ENCODE assay signal across 8 cellular contexts in the genomic region with DNA sequence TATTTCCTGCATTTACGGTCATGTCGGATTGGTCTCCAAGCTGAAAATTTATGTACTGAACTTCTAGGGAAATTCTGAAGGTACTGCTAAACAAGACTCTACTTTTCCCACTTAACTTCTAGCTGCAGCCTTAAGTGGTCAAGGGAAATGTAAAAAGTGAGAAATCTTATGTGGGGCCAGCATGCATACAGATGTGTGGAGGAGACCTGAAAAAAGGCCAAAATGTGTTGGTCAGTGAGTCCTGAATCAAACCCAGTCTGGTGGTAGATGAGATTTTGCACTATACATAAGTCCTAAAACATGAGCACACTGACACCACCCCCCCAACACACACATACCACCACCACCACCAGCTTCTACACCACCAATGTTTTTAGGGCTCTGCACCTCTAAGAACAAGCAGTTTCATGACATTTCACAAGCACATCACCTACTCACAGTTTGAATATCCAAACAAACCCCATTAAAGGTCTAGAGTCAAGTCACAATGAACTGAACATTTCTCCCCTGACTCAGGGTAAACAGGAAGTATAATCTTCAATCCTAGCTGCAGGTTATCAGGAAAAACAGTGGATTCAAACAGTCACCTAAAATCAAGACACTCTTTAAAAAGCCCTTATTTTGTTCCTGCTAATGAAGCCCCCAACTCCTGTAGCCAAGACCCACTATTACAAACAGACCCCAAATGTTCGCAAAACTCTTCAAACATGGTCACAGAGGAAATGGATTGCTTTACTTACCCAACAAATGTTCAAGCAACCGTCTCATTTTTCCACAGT. TPM values are rescaled to one million over a fixed set of nuclear protein-coding genes. Genes with fewer than 3 reads are reported as not detected.
A peak's percentile ranks its signal among the peaks of the same experiment; 100 is the strongest.
DNase-seq lines count a peak whose midpoint lies in the region; ATAC-seq and TF ChIP-seq lines count a peak whose summit lies in the region.

No MANE protein-coding gene starts in this region.

- peak overlapping the region; percentile 96 to 99 for H3K27ac Mint-ChIP-seq in effector memory CD8-positive, alpha-beta T cell

- no peak for DNase-seq in GM12865 (ENCODE audit: low read depth)
- DNase-seq in OCI-M1 (lab: John Stamatoyannopoulos, UW), result peak; percentile 72
- no peak for DNase-seq in effector memory CD8-positive, alpha-beta T cell
- DNase-seq in prostate gland (ENCODE audit: low spot score), result no peak
- DNase-seq in NCI-H2029 (lab: John Stamatoyannopoulos, UW), result no peak
- DNase-seq in occipital lobe (lab: John Stamatoyannopoulos, UW), result no peak
- DNase-seq in MV-4-11 (lab: John Stamatoyannopoulos, UW), result no peak

- 31% methylated on average over 4 of the region's 4 CpGs for WGBS in prostate gland

- H3K36me3 Mint-ChIP-seq in effector memory CD8-positive, alpha-beta T cell (ENCODE audit: insufficient read depth), result peaks cover 18% of the 10 kb centered on the region

- H3K27me3 ChIP-seq in prostate gland (replicated peaks; ENCODE audit: insufficient read depth), result no peaks in the 10 kb centered on the region

- ATAC-seq in effector memory CD8-positive, alpha-beta T cell (replicated peaks), result no peak
- no peak for ATAC-seq in HG02970 (IDR thresholded peaks at IDR 0.05; ENCODE audit: low FRiP score, unreplicated experiment)

- no peaks in the 10 kb centered on the region for H3K27me3 Mint-ChIP-seq in effector memory CD8-positive, alpha-beta T cell

- H3K4me3 ChIP-seq in GM12865 (ENCODE audit: low read depth, low read length) (peak overlapping the region; percentile 67), prostate gland (no peak overlapping the region)

- H3K27ac ChIP-seq in prostate gland, result peak overlapping the region; percentile 99

- peaks cover 66% of the 10 kb centered on the region for H3K4me1 ChIP-seq in prostate gland (replicated peaks)

- no peaks in the 10 kb centered on the region for H3K9me3 Mint-ChIP-seq in effector memory CD8-positive, alpha-beta T cell

- H3K9me3 ChIP-seq in prostate gland, result no peaks in the 10 kb centered on the region

- H3K36me3 ChIP-seq in prostate gland, result no peaks in the 10 kb centered on the region

- intact Hi-C loops in prostate gland (cut with DNase I), result loop anchor here (5.0 kb wide), 1 partner anchor 78 kb away; no protein-coding TSS in a partner anchor

- H3K4me1 Mint-ChIP-seq in effector memory CD8-positive, alpha-beta T cell (ENCODE audit: low read depth in 2 of 2), result peaks cover 38 to 52% of the 10 kb centered on the region in 2 donors

- no peak for TF ChIP-seq POLR2A in prostate gland (IDR thresholded peaks at IDR 0.05)

- TF ChIP-seq CTCF in GM12865 (IDR thresholded peaks at IDR 0.05; ENCODE audit: insufficient read depth, low read depth, low read length, missing control alignments), result no peak
- TF ChIP-seq CTCF in prostate gland (IDR thresholded peaks at IDR 0.05), result no peak

- peak overlapping the region; percentile 89 to 92 for H3K4me3 Mint-ChIP-seq in effector memory CD8-positive, alpha-beta T cell

RNA-seq across cellular contexts. Expression of a gene that starts 1.6 kb away (rescaled TPM):
- total RNA-seq in prostate gland (10 to 100 TPM; 19.9 to 70.9 TPM), occipital lobe (58.6 TPM)
